19 cellular contexts compared by ENCODE assay signal in the genomic region with DNA sequence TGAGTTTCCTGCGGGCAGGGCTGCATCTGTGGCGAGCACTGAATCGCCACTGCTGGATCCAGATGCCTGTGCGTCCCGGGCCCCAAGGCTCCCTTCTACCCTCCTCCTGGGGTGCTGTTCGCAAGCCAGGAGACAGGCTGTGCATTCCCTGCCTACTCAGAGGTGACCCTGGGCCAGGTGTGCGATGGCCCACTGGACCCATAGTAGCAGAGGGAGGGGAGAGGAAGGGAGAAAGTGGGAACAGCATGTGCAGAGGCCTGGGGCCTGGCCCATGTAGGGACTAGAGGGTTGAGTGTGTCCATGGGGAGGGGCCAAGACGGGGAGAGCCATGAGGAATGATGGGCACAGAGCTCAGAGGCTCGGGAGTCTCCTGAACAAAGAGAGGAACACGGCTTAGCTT. TPM values are rescaled to one million over a fixed set of nuclear protein-coding genes. Genes with fewer than 3 reads are reported as not detected.
DNase-seq lines count a peak whose midpoint lies in the region; ATAC-seq, FAIRE-seq and TF ChIP-seq lines count a peak whose summit lies in the region.
"Had no signal": no experiment of that assay in that cellular context is flagged by ENCODE, and none has a peak within 500 bp of the region (broad histone marks: within the 10 kb centered on the region; RNA-seq: fewer than 3 reads in every experiment).

No MANE protein-coding gene starts in this region.

- 93% methylated on average over 9 of the region's 10 CpGs; no CpG with 5 or more reads in 1 of the 2 experiments for WGBS in H1 (ENCODE audit: extremely low coverage in 1 of 2, insufficient coverage in 1 of 2, insufficient read length in 1 of 2, insufficient replicate concordance in 2 of 2, low coverage in 1 of 2, low lambda C conversion rate in 2 of 2, missing lambda C conversion rate in 1 of 2), 2 experiments
- WGBS in mesenchymal stem cell: 89% methylated on average over 10 of the region's 10 CpGs

- no peak overlapping the region for H2AK5ac ChIP-seq in H1 (ENCODE audit: low read depth, low read length)
- H2AK5ac ChIP-seq in mesenchymal stem cell (ENCODE audit: low read length, severe bottlenecking): no peak overlapping the region

- ATAC-seq in HG03095 (IDR thresholded peaks at IDR 0.05; ENCODE audit: unreplicated experiment): no peak
- ATAC-seq: HepG2, T-cell had no signal

- H2BK15ac ChIP-seq in H1 (ENCODE audit: low read length) (no peak overlapping the region), mesenchymal stem cell (ENCODE audit: low read depth, poor library complexity, severe bottlenecking) (no peak overlapping the region)

- H3K18ac ChIP-seq in H1 (ENCODE audit: extremely low read depth, low read length) (no peak overlapping the region), mesenchymal stem cell (ENCODE audit: low read depth in 1 of 2, low read length in 2 of 2) (no peak overlapping the region)

- H2BK12ac ChIP-seq in H1 (ENCODE audit: low read depth, low read length): no peak overlapping the region
- H2BK12ac ChIP-seq in mesenchymal stem cell (ENCODE audit: low read length in 2 of 2): no peak overlapping the region

- no peak overlapping the region for H2BK120ac ChIP-seq in H1 (replicated peaks; ENCODE audit: low read depth, low read length)
- no peak overlapping the region for H2BK120ac ChIP-seq in mesenchymal stem cell (ENCODE audit: low read depth, low read length)

- no peak overlapping the region for H3K4me3 ChIP-seq in H1 (ENCODE audit: extremely low read depth in 1 of 4, insufficient read depth in 2 of 4, low read depth in 3 of 4, low read length in 4 of 4)
- H3K4me3 ChIP-seq in mesenchymal stem cell (ENCODE audit: insufficient read depth in 1 of 2, low read depth in 1 of 2, low read length in 2 of 2): no peak overlapping the region
- peak overlapping the region; percentile 22 to 41 (median 29) for H3K4me3 ChIP-seq in skeletal muscle tissue (ENCODE audit: low read length in 3 of 3)
- H3K4me3 ChIP-seq: BLaER1, dorsolateral prefrontal cortex, lung, skin epidermis had no signal

- H3K14ac ChIP-seq in H1 (ENCODE audit: insufficient read length) (no peak overlapping the region), mesenchymal stem cell (ENCODE audit: low read length in 2 of 2) (no peak overlapping the region)

- CTCF ChIA-PET in RWPE1 (lab: Yijun Ruan, JAX): interaction anchor here (0.6 to 2.2 kb wide), 4 partner anchors 8 to 156 kb away, joined by 3 to 6 read pairs (median 4); no protein-coding TSS in a partner anchor
- CTCF ChIA-PET in H1 (lab: Charles Lee; ENCODE audit: partially characterized antibody): interaction anchor here (0.6 to 1.2 kb wide), 4 partner anchors 9 to 26 kb away, joined by 3 to 4 read pairs (median 4); no protein-coding TSS in a partner anchor

- peaks cover 10 to 20% of the 10 kb centered on the region in 2 experiments for H4K20me1 ChIP-seq in H1 (replicated peaks in 1 of 2; ENCODE audit: control insufficient read depth in 1 of 2, insufficient read depth in 2 of 2, low read length in 2 of 2)

- H2BK5ac ChIP-seq in H1 (ENCODE audit: low read depth, low read length) (0 out of 2 replicates have a peak overlapping the region, but pooled peaks have one; percentile 8), mesenchymal stem cell (ENCODE audit: low read depth, low read length, poor library complexity, severe bottlenecking) (no peak overlapping the region)

- no peak overlapping the region for H3K9ac ChIP-seq in H1 (replicated peaks in 1 of 4; ENCODE audit: extremely low read depth in 1 of 4, low read depth in 3 of 4, low read length in 3 of 4)
- H3K9ac ChIP-seq in mesenchymal stem cell (ENCODE audit: low read length): no peak overlapping the region
- peak overlapping the region; percentile 48 to 80 (median 59) for H3K9ac ChIP-seq in skeletal muscle tissue (ENCODE audit: low read depth in 1 of 3, low read length in 3 of 3)
- H3K9ac ChIP-seq: BLaER1 had no signal

- POLR2A ChIA-PET in RWPE1 (lab: Yijun Ruan, JAX; ENCODE audit: low non-redundant PET): no interaction called here
- POLR2A ChIA-PET in H1 (lab: Charles Lee; ENCODE audit: partially characterized antibody): interaction anchor here (0.9 to 3.3 kb wide), 4 partner anchors 10 to 23 kb away, joined by 3 to 13 read pairs (median 4); no protein-coding TSS in a partner anchor

- H3K27me3 ChIP-seq in H1 (replicated peaks in 1 of 4; ENCODE audit: control insufficient read depth in 3 of 4, extremely low read depth in 1 of 4, insufficient read depth in 3 of 4, low read length in 3 of 4): no peaks in the 10 kb centered on the region
- no peaks in the 10 kb centered on the region for H3K27me3 ChIP-seq in mesenchymal stem cell (ENCODE audit: control insufficient read depth in 1 of 2, insufficient read depth in 1 of 2, low read length in 2 of 2)
- no peaks in the 10 kb centered on the region for H3K27me3 ChIP-seq in skeletal muscle tissue (ENCODE audit: control insufficient read depth in 3 of 3, insufficient read depth in 3 of 3, low read length in 3 of 3)
- H3K27me3 ChIP-seq: BLaER1, dorsolateral prefrontal cortex, Peyer's patch had no signal

- no peak for FAIRE-seq in H1 (lab: Jason Lieb, UNC)
- FAIRE-seq: HepG2 had no signal

- H4K5ac ChIP-seq in H1 (ENCODE audit: insufficient read length, low read depth, low read length): no peak overlapping the region

- TF ChIP-seq POLR2A in H1 (IDR thresholded peaks at IDR 0.05; ENCODE audit: control extremely low read depth in 1 of 2, low read depth in 2 of 2, low read length in 2 of 2): no peak

- H3K4me1 ChIP-seq in H1 (replicated peaks in 1 of 4; ENCODE audit: control insufficient read depth in 3 of 4, insufficient read depth in 4 of 4, low read length in 3 of 4) (peaks cover 5 to 16% (median 13%) of the 10 kb centered on the region in 4 experiments), mesenchymal stem cell (ENCODE audit: control insufficient read depth, insufficient read depth, low read depth, low read length) (peaks cover 31% of the 10 kb centered on the region), skeletal muscle tissue (ENCODE audit: control insufficient read depth in 3 of 3, insufficient read depth in 3 of 3, low read length in 3 of 3) (peaks cover 54 to 77% (median 73%) of the 10 kb centered on the region in 3 donors)

- H3K79me2 ChIP-seq in H1 (ENCODE audit: control insufficient read depth in 1 of 2, insufficient read depth in 2 of 2, low read length in 2 of 2): peaks cover 0 to 82% of the 10 kb centered on the region in 2 experiments; a peak in 2 of 4 replicates

- H3K79me1 ChIP-seq in H1 (ENCODE audit: low read depth, low read length) (peaks cover 26% of the 10 kb centered on the region), mesenchymal stem cell (replicated peaks; ENCODE audit: low read length, poor library complexity, severe bottlenecking) (peaks cover 37% of the 10 kb centered on the region)

- H4K91ac ChIP-seq in H1 (replicated peaks; ENCODE audit: insufficient read length, low read length): no peak overlapping the region
- peak overlapping the region; percentile 52 for H4K91ac ChIP-seq in mesenchymal stem cell (ENCODE audit: low read length)

- no peak overlapping the region for H2BK20ac ChIP-seq in H1 (ENCODE audit: low read length)

- no peak for TF ChIP-seq CTCF in RWPE1 (conservative IDR thresholded peaks at IDR 0.05; ENCODE audit: low read depth)
- no peak for TF ChIP-seq CTCF in H1 (IDR thresholded peaks at IDR 0.05; ENCODE audit: control extremely low read depth in 1 of 3, insufficient read depth in 1 of 3, low read depth in 1 of 3, low read length in 3 of 3)

- no peak for TF ChIP-seq RAD21 in H1 (IDR thresholded peaks at IDR 0.05 in 1 of 2, conservative IDR thresholded peaks at IDR 0.05 in 1 of 2; ENCODE audit: low read depth in 2 of 2, low read length in 2 of 2)

- no peaks in the 10 kb centered on the region for H3K36me3 ChIP-seq in H1 (ENCODE audit: control insufficient read depth in 2 of 4, insufficient read depth in 4 of 4, low read length in 3 of 4)
- peaks cover 0 to 5% of the 10 kb centered on the region in 2 experiments for H3K36me3 ChIP-seq in mesenchymal stem cell (ENCODE audit: control insufficient read depth in 1 of 2, insufficient read depth in 2 of 2, low read depth in 1 of 2, low read length in 2 of 2)
- H3K36me3 ChIP-seq in skeletal muscle tissue (ENCODE audit: control insufficient read depth in 3 of 3, insufficient read depth in 3 of 3, low read length in 3 of 3): no peaks in the 10 kb centered on the region
- H3K36me3 ChIP-seq: Peyer's patch had no signal

- H3K23ac ChIP-seq in H1 (ENCODE audit: insufficient read length): no peak overlapping the region
- no peak overlapping the region for H3K23ac ChIP-seq in mesenchymal stem cell (ENCODE audit: low read length in 2 of 2)

- peak; percentile 30 for DNase-seq in RWPE1 (ENCODE audit: low spot score)
- no peak for DNase-seq in H1 (ENCODE audit: low read depth in 1 of 2, low spot score in 2 of 2)
- no peak for DNase-seq in mesenchymal stem cell
- DNase-seq in globus pallidus (ENCODE audit: low spot score): no peak
- DNase-seq in central memory CD4-positive, alpha-beta T cell: no peak
- DNase-seq in RPMI8226: no peak
- DNase-seq: activated gamma-delta T cell treated with Interleukin-2 at 50 U/mL for 16 hours, GOT3, NCI-H2081 treated with DMSO at 0.1 percent for 48 hours, T-cell, WERI-Rb-1 had no signal

- H3K56ac ChIP-seq in H1 (replicated peaks; ENCODE audit: insufficient read length, low read depth, low read length): no peak overlapping the region

- H2AFZ ChIP-seq in H1 (ENCODE audit: low read length) (no peak overlapping the region), mesenchymal stem cell (ENCODE audit: low read depth, low read length) (no peak overlapping the region)

- TF ChIP-seq EP300 in H1 (IDR thresholded peaks at IDR 0.05; ENCODE audit: borderline replicate concordance in 1 of 2, low read depth in 2 of 2, low read length in 2 of 2): no peak

- H3K4ac ChIP-seq in H1 (replicated peaks; ENCODE audit: insufficient read length, low read depth, low read length) (no peak overlapping the region), mesenchymal stem cell (ENCODE audit: low read depth in 1 of 2, low read length in 2 of 2) (no peak overlapping the region)

- H3K27ac ChIP-seq in RWPE1 (peak overlapping the region; percentile 93), H1 (ENCODE audit: low read depth, low read length) (0 out of 2 replicates have a peak overlapping the region, but pooled peaks have one; percentile 30), mesenchymal stem cell (ENCODE audit: low read length, poor library complexity, severe bottlenecking) (no peak overlapping the region), skeletal muscle tissue (ENCODE audit: low read depth, low read length) (peak overlapping the region; percentile 93)
- H3K27ac ChIP-seq: WERI-Rb-1 had no signal

- H4K8ac ChIP-seq in H1 (ENCODE audit: extremely low read depth, insufficient read depth, low read length) (no peak overlapping the region), mesenchymal stem cell (ENCODE audit: low read length) (no peak overlapping the region)

- no peak overlapping the region for H3K4me2 ChIP-seq in H1 (ENCODE audit: insufficient read depth in 1 of 2, low read depth in 2 of 2, low read length in 2 of 2)
- H3K4me2 ChIP-seq in mesenchymal stem cell (ENCODE audit: low read length, poor library complexity, severe bottlenecking): no peak overlapping the region
- H3K4me2 ChIP-seq: BLaER1 had no signal

- no peaks in the 10 kb centered on the region for H3K23me2 ChIP-seq in H1 (ENCODE audit: low read depth, low read length)

- H3K9me3 ChIP-seq in H1 (ENCODE audit: insufficient read depth in 2 of 2, low read depth in 1 of 2, low read length in 1 of 2) (no peaks in the 10 kb centered on the region), mesenchymal stem cell (ENCODE audit: control insufficient read depth, low read length) (no peaks in the 10 kb centered on the region), skeletal muscle tissue (ENCODE audit: control insufficient read depth in 3 of 3, low read length in 3 of 3) (no peaks in the 10 kb centered on the region)
- H3K9me3 ChIP-seq: Peyer's patch had no signal

RNA-seq across cellular contexts. Expression of a gene that starts 27.3 kb away (rescaled TPM):
- 134 and 136 TPM in 2 replicates for total RNA-seq in H1 (2021; fragmentation: NEBNext Ultra II Directional; extraction: Animal tissue kit (Norgen Biotek cat#: 25700))
- polyA plus RNA-seq in H1 (2011; rRNA removed): 164 and 270 TPM in 2 replicates
- 106 TPM for polyA plus RNA-seq in H1 (2011; cell fraction: cytosol; rRNA removed)
- 178 TPM for polyA plus RNA-seq in H1 (2011; cell fraction: nucleus; rRNA removed)
- 75.6 to 138 TPM (median 129 TPM) in 4 replicates for polyA plus RNA-seq in H1 (2012, experiment 1 of 2)
- polyA plus RNA-seq in H1 (2012, experiment 2 of 2): 122 TPM
- 125 TPM for polyA plus RNA-seq in H1 (2013, experiment 1 of 2)
- polyA plus RNA-seq in H1 (2013, experiment 2 of 2): 126 TPM
- 71.3 and 96.2 TPM in 2 replicates for polyA minus RNA-seq in H1 (2011; rRNA and poly(A)+ RNA removed)
- 60.0 TPM for polyA minus RNA-seq in H1 (2011; cell fraction: cytosol; rRNA and poly(A)+ RNA removed)
- 48.8 TPM for polyA minus RNA-seq in H1 (2011; cell fraction: nucleus; rRNA and poly(A)+ RNA removed)
- polyA plus RNA-seq in mesenchymal stem cell (2013, experiment 1 of 2): 83.5 TPM
- polyA plus RNA-seq in mesenchymal stem cell (2013, experiment 2 of 2): 82.1 TPM
- 19.8 TPM for total RNA-seq in skeletal muscle tissue

RNA-seq across cellular contexts. Expression of a gene that starts 29.8 kb away (rescaled TPM):
- 47.5 and 48.3 TPM in 2 replicates for total RNA-seq in H1 (2021; fragmentation: NEBNext Ultra II Directional; extraction: Animal tissue kit (Norgen Biotek cat#: 25700))
- polyA plus RNA-seq in H1 (2011; rRNA removed): 112 and 151 TPM in 2 replicates
- polyA plus RNA-seq in H1 (2011; cell fraction: cytosol; rRNA removed): 91.7 TPM
- 125 TPM for polyA plus RNA-seq in H1 (2011; cell fraction: nucleus; rRNA removed)
- 24.9 to 55.5 TPM (median 50.4 TPM) in 4 replicates for polyA plus RNA-seq in H1 (2012, experiment 1 of 2)
- 58.3 TPM for polyA plus RNA-seq in H1 (2012, experiment 2 of 2)
- polyA plus RNA-seq in H1 (2013, experiment 1 of 2): 47.5 TPM
- polyA plus RNA-seq in H1 (2013, experiment 2 of 2): 47.1 TPM
- 31.4 and 45.4 TPM in 2 replicates for polyA minus RNA-seq in H1 (2011; rRNA and poly(A)+ RNA removed)
- polyA minus RNA-seq in H1 (2011; cell fraction: cytosol; rRNA and poly(A)+ RNA removed): 41.3 TPM
- 49.0 TPM for polyA minus RNA-seq in H1 (2011; cell fraction: nucleus; rRNA and poly(A)+ RNA removed)
- polyA plus RNA-seq in mesenchymal stem cell (2013, experiment 1 of 2): 51.4 TPM
- 51.4 TPM for polyA plus RNA-seq in mesenchymal stem cell (2013, experiment 2 of 2)
- 30.3 TPM for total RNA-seq in skeletal muscle tissue

RNA-seq across cellular contexts. Expression of a gene that starts 30.0 kb away (rescaled TPM):
- 22.5 and 24.0 TPM in 2 replicates for total RNA-seq in H1 (2021; fragmentation: NEBNext Ultra II Directional; extraction: Animal tissue kit (Norgen Biotek cat#: 25700))
- polyA plus RNA-seq in H1 (2011; rRNA removed): 15.9 and 24.2 TPM in 2 replicates
- polyA plus RNA-seq in H1 (2011; cell fraction: cytosol; rRNA removed): 19.9 TPM
- 14.8 TPM for polyA plus RNA-seq in H1 (2011; cell fraction: nucleus; rRNA removed)
- polyA plus RNA-seq in H1 (2012, experiment 1 of 2): 19.3 to 25.7 TPM (median 21.5 TPM) in 4 replicates
- polyA plus RNA-seq in H1 (2012, experiment 2 of 2): 30.8 TPM
- polyA plus RNA-seq in H1 (2013, experiment 1 of 2): 24.8 TPM
- polyA plus RNA-seq in H1 (2013, experiment 2 of 2): 22.2 TPM
- polyA minus RNA-seq in H1 (2011; rRNA and poly(A)+ RNA removed): 5.7 and 8.0 TPM in 2 replicates
- 12.0 TPM for polyA minus RNA-seq in H1 (2011; cell fraction: cytosol; rRNA and poly(A)+ RNA removed)
- polyA minus RNA-seq in H1 (2011; cell fraction: nucleus; rRNA and poly(A)+ RNA removed): 16.6 TPM
- polyA plus RNA-seq in mesenchymal stem cell (2013, experiment 1 of 2): 20.0 TPM
- 22.7 TPM for polyA plus RNA-seq in mesenchymal stem cell (2013, experiment 2 of 2)
- total RNA-seq in skeletal muscle tissue: 25.6 TPM

RNA-seq across cellular contexts. Expression of a gene that starts 50.4 kb away (rescaled TPM):
- 0.27 TPM in 1 of 2 replicates, not detected in the other for total RNA-seq in H1 (2021; fragmentation: NEBNext Ultra II Directional; extraction: Animal tissue kit (Norgen Biotek cat#: 25700))
- polyA plus RNA-seq in H1 (2011; rRNA removed): 0.53 and 0.77 TPM in 2 replicates
- polyA plus RNA-seq in H1 (2011; cell fraction: cytosol; rRNA removed): 0.50 TPM
- polyA plus RNA-seq in H1 (2011; cell fraction: nucleus; rRNA removed): 0.68 TPM
- polyA plus RNA-seq in H1 (2012, experiment 1 of 2): 0.32 to 0.66 TPM (median 0.39 TPM) in 3 of 4 replicates, not detected in the other
- polyA plus RNA-seq in H1 (2012, experiment 2 of 2): 0.39 TPM
- polyA plus RNA-seq in H1 (2013, experiment 1 of 2): 0.20 TPM
- polyA plus RNA-seq in H1 (2013, experiment 2 of 2): 0.31 TPM
- polyA minus RNA-seq in H1 (2011; rRNA and poly(A)+ RNA removed): 0.20 and 0.28 TPM in 2 replicates
- polyA minus RNA-seq in H1 (2011; cell fraction: cytosol; rRNA and poly(A)+ RNA removed): not detected
- 1.1 TPM for polyA minus RNA-seq in H1 (2011; cell fraction: nucleus; rRNA and poly(A)+ RNA removed)
- polyA plus RNA-seq in mesenchymal stem cell (2013, experiment 1 of 2): not detected
- not detected for polyA plus RNA-seq in mesenchymal stem cell (2013, experiment 2 of 2)
- total RNA-seq in skeletal muscle tissue: 4.2 TPM
- total RNA-seq: HepG2 had no signal

Comparison
In these comparisons a context has a peak if more than half of its experiments do, and no peak if none do; other contexts are left out.
1. H3K4me3 ChIP-seq: peak in skeletal muscle tissue (3 of 3); none in H1 (0 of 4) and mesenchymal stem cell (0 of 2).
2. H3K9ac ChIP-seq: peak in skeletal muscle tissue (3 of 3); none in H1 (0 of 4) and mesenchymal stem cell (single experiment).